Comparison of ENCODE assay signal across 8 cellular contexts in genomic region chr12:108832730-108833354, GRCh38. TPM values are rescaled to one million over a fixed set of nuclear protein-coding genes. Genes with fewer than 3 reads are reported as not detected.
DNase-seq lines count a peak whose midpoint lies in the region; ATAC-seq, FAIRE-seq and TF ChIP-seq lines count a peak whose summit lies in the region.

No MANE protein-coding gene starts in this region.

- H3K4me3 ChIP-seq in ascending aorta = peak overlapping the region; percentile 7 to 40
- H3K4me3 ChIP-seq in skeletal muscle tissue (ENCODE audit: low read length in 3 of 3) = peak overlapping the region in 2 of 3 donors; percentile 35 to 52

- TF ChIP-seq CTCF in ascending aorta (IDR thresholded peaks at IDR 0.05) = no peak

- peak overlapping the region; percentile 92 for H3K27ac ChIP-seq in ascending aorta
- peak overlapping the region; percentile 90 for H3K27ac ChIP-seq in skeletal muscle tissue (ENCODE audit: low read depth, low read length)

- H3K9ac ChIP-seq in skeletal muscle tissue (ENCODE audit: low read depth in 1 of 3, low read length in 3 of 3) = peak overlapping the region; percentile 58 to 67 (median 66)

- ATAC-seq in left cardiac atrium (peak; percentile 88 to 90), GM19328 (IDR thresholded peaks at IDR 0.05; ENCODE audit: unreplicated experiment) (no peak)

- H3K36me3 ChIP-seq in ascending aorta = peaks cover 15 to 16% of the 10 kb centered on the region in 2 donors
- peaks cover 21 to 22% (median 22%) of the 10 kb centered on the region in 3 donors for H3K36me3 ChIP-seq in skeletal muscle tissue (ENCODE audit: control insufficient read depth in 3 of 3, insufficient read depth in 3 of 3, low read length in 3 of 3)

- no peak for FAIRE-seq in frontal cortex (lab: Jason Lieb, UNC)

- H3K4me1 ChIP-seq in ascending aorta (peaks cover 30 to 68% of the 10 kb centered on the region in 2 donors), skeletal muscle tissue (ENCODE audit: control insufficient read depth in 3 of 3, insufficient read depth in 3 of 3, low read length in 3 of 3) (peaks cover 50 to 78% (median 66%) of the 10 kb centered on the region in 3 donors)

- no peaks in the 10 kb centered on the region for H3K27me3 ChIP-seq in ascending aorta
- H3K27me3 ChIP-seq in skeletal muscle tissue (ENCODE audit: control insufficient read depth in 3 of 3, insufficient read depth in 3 of 3, low read length in 3 of 3) = no peaks in the 10 kb centered on the region

- intact Hi-C loops in ascending aorta (cut with DNase I) (loop anchor here (1.0 kb wide), 1 partner anchor 21 kb away; no protein-coding TSS in a partner anchor), left cardiac atrium (cut with DNase I) (no loop called here)

- peak; percentile 70 for DNase-seq in GM03348 (ENCODE audit: low spot score)
- peak in 1 of 2 donors; percentile 77 for DNase-seq in ascending aorta (ENCODE audit: low spot score in 2 of 2)
- no peak for DNase-seq in left cardiac atrium
- no peak for DNase-seq in frontal cortex (ENCODE audit: low spot score in 2 of 2)
- no peak for DNase-seq in activated naive CD4-positive, alpha-beta T cell treated with Interleukin-2 at 50 U/mL for 16 hours
- no peak for DNase-seq in NCI-H1436 (lab: John Stamatoyannopoulos, UW)

- no peaks in the 10 kb centered on the region for H3K9me3 ChIP-seq in ascending aorta
- H3K9me3 ChIP-seq in skeletal muscle tissue (ENCODE audit: control insufficient read depth in 3 of 3, low read length in 3 of 3) = no peaks in the 10 kb centered on the region

RNA-seq across cellular contexts. Expression of gene SSH1, which starts 24.5 kb away (rescaled TPM):
- total RNA-seq in ascending aorta (16.1 TPM), left cardiac atrium (10 to 100 TPM; 30.4 to 46.0 TPM), skeletal muscle tissue (11.0 TPM), frontal cortex (4.1 TPM)

RNA-seq across cellular contexts. Expression of gene DAO, which starts 47.0 kb away (rescaled TPM):
- total RNA-seq in ascending aorta (not detected), left cardiac atrium (not detected), skeletal muscle tissue (not detected), frontal cortex (not detected)
